ENCODE assay signal across 8 cellular contexts in the genomic region with DNA sequence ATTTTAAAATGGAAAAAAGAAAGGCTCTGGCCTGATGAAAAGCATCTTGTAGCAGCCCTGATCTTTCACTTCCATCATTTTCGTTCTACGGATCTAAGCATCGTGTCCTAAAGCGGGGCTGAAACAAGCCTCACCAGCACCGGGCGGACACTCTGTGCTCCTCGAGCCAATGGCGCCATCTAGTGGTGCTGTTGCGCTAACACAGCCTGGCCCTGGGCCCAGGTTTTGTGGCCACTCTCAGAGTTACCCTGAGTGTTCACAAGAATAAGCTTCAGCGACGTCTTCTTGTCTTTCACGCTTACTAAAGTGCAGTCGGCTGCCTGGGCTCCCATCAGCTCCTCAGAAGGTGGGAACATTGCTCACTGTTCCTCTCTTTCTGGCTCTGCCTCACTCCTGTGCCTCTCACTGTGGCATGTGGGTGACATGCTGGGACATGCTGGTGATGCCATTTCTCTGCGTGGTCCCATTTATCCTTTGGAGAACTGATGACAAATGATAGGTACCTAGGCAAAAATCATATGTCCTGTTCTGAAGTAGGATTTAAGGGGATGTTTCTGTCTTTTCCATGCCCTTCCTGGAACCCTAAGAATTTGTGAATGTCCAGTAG. TPM values are rescaled to one million over a fixed set of nuclear protein-coding genes. Genes with fewer than 3 reads are reported as not detected.
DNase-seq lines count a peak whose midpoint lies in the region; ATAC-seq and TF ChIP-seq lines count a peak whose summit lies in the region.

No MANE protein-coding gene starts in this region.

- H3K9me3 Mint-ChIP-seq in activated T-helper 1 cell treated with anti-CD3 and anti-CD28 coated beads, Interleukin-12 subunit alpha, Interleukin-12 subunit beta, Interleukin-2, Interleukin-4 antibody, amounts not matched to agents 30 ng/mL and 10 ng/mL and 1 ng/mL, durations not matched to agents 14 hours and 24 hours and 36 hours: no peaks in the 10 kb centered on the region

- H3K9me3 ChIP-seq in osteoblast (ENCODE audit: low read depth, low read length): no peaks in the 10 kb centered on the region
- H3K9me3 ChIP-seq in tibial artery: no peaks in the 10 kb centered on the region

- no peaks in the 10 kb centered on the region for H3K4me1 ChIP-seq in foreskin keratinocyte
- peaks cover 4% of the 10 kb centered on the region for H3K4me1 ChIP-seq in osteoblast (ENCODE audit: insufficient read depth, low read length)
- peaks cover 0 to 5% (median 0%) of the 10 kb centered on the region in 4 donors for H3K4me1 ChIP-seq in tibial artery

- peak overlapping the region; percentile 78 for H2AFZ ChIP-seq in osteoblast (ENCODE audit: low read length)

- peaks cover 2% of the 10 kb centered on the region for H3K27me3 Mint-ChIP-seq in activated T-helper 1 cell treated with anti-CD3 and anti-CD28 coated beads, Interleukin-12 subunit alpha, Interleukin-12 subunit beta, Interleukin-2, Interleukin-4 antibody, amounts not matched to agents 30 ng/mL and 10 ng/mL and 1 ng/mL, durations not matched to agents 14 hours and 24 hours and 36 hours (ENCODE audit: insufficient read depth)

- H3K27ac ChIP-seq in foreskin keratinocyte: no peak overlapping the region
- H3K27ac ChIP-seq in osteoblast (ENCODE audit: low read depth, low read length): no peak overlapping the region
- no peak overlapping the region for H3K27ac ChIP-seq in tibial artery

- peaks cover 11% of the 10 kb centered on the region for H3K4me1 Mint-ChIP-seq in activated T-helper 1 cell treated with anti-CD3 and anti-CD28 coated beads, Interleukin-12 subunit alpha, Interleukin-12 subunit beta, Interleukin-2, Interleukin-4 antibody, amounts not matched to agents 30 ng/mL and 10 ng/mL and 1 ng/mL, durations not matched to agents 14 hours and 24 hours and 36 hours (ENCODE audit: low read depth)

- H3K36me3 ChIP-seq in osteoblast (ENCODE audit: insufficient read depth, low read length) (no peaks in the 10 kb centered on the region), tibial artery (no peaks in the 10 kb centered on the region)

- peak overlapping the region; percentile 30 for H3K4me2 ChIP-seq in osteoblast (ENCODE audit: insufficient read depth, low read length)

- H3K79me2 ChIP-seq in osteoblast (ENCODE audit: insufficient read depth, low read length): no peaks in the 10 kb centered on the region

- no peaks in the 10 kb centered on the region for H3K36me3 Mint-ChIP-seq in activated T-helper 1 cell treated with anti-CD3 and anti-CD28 coated beads, Interleukin-12 subunit alpha, Interleukin-12 subunit beta, Interleukin-2, Interleukin-4 antibody, amounts not matched to agents 30 ng/mL and 10 ng/mL and 1 ng/mL, durations not matched to agents 14 hours and 24 hours and 36 hours (ENCODE audit: low read depth)

- peaks cover 4% of the 10 kb centered on the region for H3K27me3 ChIP-seq in foreskin keratinocyte
- no peaks in the 10 kb centered on the region for H3K27me3 ChIP-seq in osteoblast (ENCODE audit: insufficient read depth, low read length)
- H3K27me3 ChIP-seq in tibial artery: peaks cover 0 to 21% of the 10 kb centered on the region in 2 donors

- no peaks in the 10 kb centered on the region for H4K20me1 ChIP-seq in osteoblast (ENCODE audit: insufficient read depth, low read length)

- no peak overlapping the region for H3K27ac Mint-ChIP-seq in activated T-helper 1 cell treated with anti-CD3 and anti-CD28 coated beads, Interleukin-12 subunit alpha, Interleukin-12 subunit beta, Interleukin-2, Interleukin-4 antibody, amounts not matched to agents 30 ng/mL and 10 ng/mL and 1 ng/mL, durations not matched to agents 14 hours and 24 hours and 36 hours

- peak; percentile 90 for ATAC-seq in GM21576 (IDR thresholded peaks at IDR 0.05; ENCODE audit: unreplicated experiment)
- peak; percentile 96 for ATAC-seq in foreskin keratinocyte

- DNase-seq in ELF-1 (ENCODE audit: low read depth, low spot score) (peak; percentile 74), HuH-7.5 (ENCODE audit: low spot score) (peak; percentile 38), RKO (ENCODE audit: low spot score) (peak; percentile 79), foreskin keratinocyte (peak; percentile 35 to 68), osteoblast (ENCODE audit: insufficient read length, low spot score, missing footprints) (peak; percentile 72), tibial artery (peak; percentile 66 to 84)
- peak; percentile 62 for DNase-seq in activated T-helper 1 cell treated with anti-CD3 and anti-CD28 coated beads, Interleukin-12 subunit alpha, Interleukin-12 subunit beta, Interleukin-2, Interleukin-4 antibody, amounts not matched to agents 30 ng/mL and 10 ng/mL and 1 ng/mL, durations not matched to agents 14 hours and 24 hours and 36 hours (ENCODE audit: low spot score)

- TF ChIP-seq CTCF in foreskin keratinocyte (conservative IDR thresholded peaks at IDR 0.05) (peak; percentile 93), osteoblast (IDR thresholded peaks at IDR 0.05; ENCODE audit: extremely low read depth, low read depth, low read length) (peak; percentile 98), tibial artery (IDR thresholded peaks at IDR 0.05) (peak; percentile 78 to 87)

- intact Hi-C loops in activated T-helper 1 cell treated with anti-CD3 and anti-CD28 coated beads, Interleukin-12 subunit alpha, Interleukin-12 subunit beta, Interleukin-2, Interleukin-4 antibody, amounts not matched to agents 30 ng/mL and 10 ng/mL and 1 ng/mL, durations not matched to agents 14 hours and 24 hours and 36 hours (cut with micrococcal nuclease): loop anchor here (1.0 to 10.0 kb wide), 3 partner anchors 116 to 504 kb away; a partner anchor contains a TSS
- intact Hi-C loops in tibial artery (cut with DNase I; ENCODE audit: low total_unique reads): loop anchor here (5.0 to 10.0 kb wide), 3 partner anchors 114 to 614 kb away; no protein-coding TSS in a partner anchor

- H3K4me3 Mint-ChIP-seq in activated T-helper 1 cell treated with anti-CD3 and anti-CD28 coated beads, Interleukin-12 subunit alpha, Interleukin-12 subunit beta, Interleukin-2, Interleukin-4 antibody, amounts not matched to agents 30 ng/mL and 10 ng/mL and 1 ng/mL, durations not matched to agents 14 hours and 24 hours and 36 hours: no peak overlapping the region

- H3K4me3 ChIP-seq in osteoblast (ENCODE audit: insufficient read depth, low read length) (no peak overlapping the region), tibial artery (no peak overlapping the region)

RNA-seq across cellular contexts. Expression of a gene that starts 32.7 kb away (rescaled TPM):
- not detected in 2 replicates for total RNA-seq in activated T-helper 1 cell treated with anti-CD3 and anti-CD28 coated beads, Interleukin-12 subunit alpha, Interleukin-12 subunit beta, Interleukin-2, Interleukin-4 antibody, amounts not matched to agents 30 ng/mL and 10 ng/mL and 1 ng/mL, durations not matched to agents 14 hours and 24 hours and 36 hours
- total RNA-seq in foreskin keratinocyte (not detected in 2 replicates), osteoblast (not detected in 2 replicates)
- not detected in 2 replicates for polyA plus RNA-seq in foreskin keratinocyte

RNA-seq across cellular contexts. Expression of a gene that starts 41.0 kb away (rescaled TPM):
- 1.2 and 1.5 TPM in 2 replicates for total RNA-seq in activated T-helper 1 cell treated with anti-CD3 and anti-CD28 coated beads, Interleukin-12 subunit alpha, Interleukin-12 subunit beta, Interleukin-2, Interleukin-4 antibody, amounts not matched to agents 30 ng/mL and 10 ng/mL and 1 ng/mL, durations not matched to agents 14 hours and 24 hours and 36 hours
- total RNA-seq in foreskin keratinocyte (not detected in 2 replicates), osteoblast (not detected in 2 replicates)
- polyA plus RNA-seq in foreskin keratinocyte: not detected in 2 replicates
